In genomic region chr6:147384737-147385710, GRCh38 we compare ENCODE assay signal across 16 cellular contexts.
DNase-seq lines count a peak whose midpoint lies in the region; ATAC-seq, FAIRE-seq and TF ChIP-seq lines count a peak whose summit lies in the region.
"Had no signal": no experiment of that assay in that cellular context is flagged by ENCODE, and none has a peak within 500 bp of the region (broad histone marks: within the 10 kb centered on the region; RNA-seq: fewer than 3 reads in every experiment).

No MANE protein-coding gene starts in this region.

- peak; percentile 7 for FAIRE-seq in bronchial epithelial cell (lab: Jason Lieb, UNC)

- no peak for TF ChIP-seq CTCF in bronchial epithelial cell (IDR thresholded peaks at IDR 0.05; ENCODE audit: insufficient read depth, low read length, severe bottlenecking)

- DNase-seq in bronchial epithelial cell (ENCODE audit: low read depth) (no peak), NCI-H748 treated with DMSO at 0.1 percent for 48 hours (lab: John Stamatoyannopoulos, UW) (no peak), NCI-H187 (lab: John Stamatoyannopoulos, UW) (no peak), Right ventricle myocardium superior (no peak)
- DNase-seq: activated B cell treated with CpG ODN at 0.5 μM for 24 hours, activated gamma-delta T cell treated with Interleukin-2 at 50 U/mL for 16 hours, cerebellar nuclear complex, H7, NCI-H526 treated with DMSO at 0.1 percent for 48 hours, SJCRH30 had no signal

- H3K27me3 ChIP-seq in bronchial epithelial cell (ENCODE audit: control insufficient read depth, insufficient read depth, low read length): no peaks in the 10 kb centered on the region
- H3K27me3 ChIP-seq: esophagus muscularis mucosa, SJCRH30, suprapubic skin had no signal

- peak; percentile 67 for ATAC-seq in GM18909 (IDR thresholded peaks at IDR 0.05; ENCODE audit: poor library complexity, unreplicated experiment)
- ATAC-seq in GM21576 (IDR thresholded peaks at IDR 0.05; ENCODE audit: unreplicated experiment): peak; percentile 57
- ATAC-seq in HG03159 (IDR thresholded peaks at IDR 0.05; ENCODE audit: unreplicated experiment): peak; percentile 68
- no peak for ATAC-seq in Right ventricle myocardium superior (ENCODE audit: poor library complexity)
- no peak for ATAC-seq in GM19467 (IDR thresholded peaks at IDR 0.05; ENCODE audit: unreplicated experiment)

- H3K36me3 ChIP-seq in bronchial epithelial cell (ENCODE audit: control insufficient read depth, insufficient read depth, low read length): no peaks in the 10 kb centered on the region

- intact Hi-C loops in Right ventricle myocardium superior (cut with DNase I): no loop called here

- no peak overlapping the region for H3K4me3 ChIP-seq in bronchial epithelial cell (ENCODE audit: low read depth, low read length)
- H3K4me3 ChIP-seq: esophagus muscularis mucosa, SJCRH30, suprapubic skin had no signal

Comparison
In these comparisons a context has a peak if more than half of its experiments do, and no peak if none do; other contexts are left out.
1. ATAC-seq: peak in GM18909 (single experiment), GM21576 (single experiment) and HG03159 (single experiment); none in Right ventricle myocardium superior (single experiment) and GM19467 (single experiment).